18 cellular contexts compared by ENCODE assay signal in the genomic region with DNA sequence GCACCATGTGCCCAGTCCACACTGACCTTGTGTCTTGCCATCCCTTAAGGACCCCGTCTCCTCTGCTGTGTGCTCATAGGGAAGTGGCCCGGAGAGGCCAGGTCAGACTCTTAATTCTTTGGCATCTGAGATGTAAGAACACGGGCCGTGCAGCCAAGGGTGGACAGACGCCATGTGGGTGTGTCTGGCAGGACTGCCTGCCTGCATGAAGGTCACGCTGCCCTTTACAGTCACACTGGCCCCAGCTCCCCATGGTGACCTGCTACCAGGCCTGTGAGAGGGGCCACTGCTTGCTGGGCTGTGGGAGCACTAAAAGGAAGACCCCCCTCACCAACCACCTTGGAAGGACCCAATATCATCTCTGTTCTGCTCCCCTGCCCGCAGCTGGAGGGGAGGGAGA. TPM values are rescaled to one million over a fixed set of nuclear protein-coding genes. Genes with fewer than 3 reads are reported as not detected.
DNase-seq lines count a peak whose midpoint lies in the region; ATAC-seq and TF ChIP-seq lines count a peak whose summit lies in the region.
"Had no signal": no experiment of that assay in that cellular context is flagged by ENCODE, and none has a peak within 500 bp of the region (broad histone marks: within the 10 kb centered on the region; RNA-seq: fewer than 3 reads in every experiment).

No MANE protein-coding gene starts in this region.

- WGBS in prostate gland, result 25% methylated on average over 7 of the region's 7 CpGs

- CTCF ChIA-PET in MCF 10A (lab: Yijun Ruan, JAX), result interaction anchor here (0.6 kb wide), 1 partner anchor 371 kb away, joined by 4 read pairs; no protein-coding TSS in a partner anchor

- no peak overlapping the region for H3K4me3 ChIP-seq in breast epithelium
- no peak overlapping the region for H3K4me3 ChIP-seq in prostate gland

- H3K4me1 Mint-ChIP-seq in MCF 10A (ENCODE audit: insufficient read depth, unreplicated experiment) (peaks cover 10% of the 10 kb centered on the region), nephron progenitor cell (peaks cover 84% of the 10 kb centered on the region)
- H3K4me1 Mint-ChIP-seq: memory B cell had no signal

- H3K27me3 Mint-ChIP-seq in MCF 10A (ENCODE audit: insufficient read depth, unreplicated experiment) (peaks cover 10% of the 10 kb centered on the region), nephron progenitor cell (ENCODE audit: low read depth, poor library complexity) (peaks cover 16% of the 10 kb centered on the region)
- H3K27me3 Mint-ChIP-seq: activated naive CD8-positive, alpha-beta T cell treated with anti-CD3 and anti-CD28 coated beads, Interleukin-2, amount 50 U/mL, for 24 hours; memory B cell had no signal

- H3K36me3 Mint-ChIP-seq in MCF 10A (ENCODE audit: insufficient read depth, unreplicated experiment), result no peaks in the 10 kb centered on the region
- peaks cover under 1% of the 10 kb centered on the region for H3K36me3 Mint-ChIP-seq in nephron progenitor cell (ENCODE audit: low read depth)
- H3K36me3 Mint-ChIP-seq: memory B cell had no signal

- H3K9me3 ChIP-seq in breast epithelium (no peaks in the 10 kb centered on the region), prostate gland (no peaks in the 10 kb centered on the region)

- DNase-seq in breast epithelium (ENCODE audit: low spot score in 2 of 2) (no peak), MCF 10A (ENCODE audit: unreplicated experiment) (no peak), left ventricle myocardium superior (peak; percentile 90), prostate gland (ENCODE audit: low spot score) (peak; percentile 44), NCI-H146 treated with DMSO at 0.1 percent for 48 hours (lab: John Stamatoyannopoulos, UW; ENCODE audit: unreplicated experiment) (no peak), nephron progenitor cell (no peak), NCI-H524 treated with DMSO at 0.1 percent for 48 hours (lab: John Stamatoyannopoulos, UW) (no peak)
- DNase-seq: activated CD4-positive, CD25-positive, alpha-beta regulatory T cell; activated CD8-positive, alpha-beta memory T cell treated with anti-CD3 and anti-CD28 coated beads, Interleukin-2, amount 50 U/mL, for 48 hours; activated naive CD8-positive, alpha-beta T cell treated with anti-CD3 and anti-CD28 coated beads, Interleukin-2, amount 50 U/mL, for 24 hours; NCI-H1694; NCI-H510A; occipital lobe had no signal

- H3K36me3 ChIP-seq in breast epithelium (no peaks in the 10 kb centered on the region), prostate gland (no peaks in the 10 kb centered on the region)

- no peaks in the 10 kb centered on the region for H3K27me3 ChIP-seq in breast epithelium
- no peaks in the 10 kb centered on the region for H3K27me3 ChIP-seq in prostate gland (replicated peaks; ENCODE audit: insufficient read depth)

- POLR2A ChIA-PET in MCF 10A (lab: Yijun Ruan, JAX), result no interaction called here

- H3K4me1 ChIP-seq in breast epithelium (peaks cover 10 to 38% of the 10 kb centered on the region in 2 donors), prostate gland (replicated peaks) (peaks cover 63% of the 10 kb centered on the region)

- peak; percentile 52 for ATAC-seq in left ventricle myocardium superior
- ATAC-seq in GM21447 (IDR thresholded peaks at IDR 0.05; ENCODE audit: unreplicated experiment), result no peak
- ATAC-seq: activated naive CD8-positive, alpha-beta T cell treated with anti-CD3 and anti-CD28 coated beads, Interleukin-2, amount 50 U/mL, for 24 hours had no signal

- intact Hi-C loops in breast epithelium (cut with DNase I; ENCODE audit: low total_unique reads) (no loop called here), MCF 10A (cut with micrococcal nuclease) (no loop called here), left ventricle myocardium superior (cut with micrococcal nuclease) (no loop called here), prostate gland (cut with DNase I) (loop anchor here (5.0 kb wide), 1 partner anchor 193 kb away; no protein-coding TSS in a partner anchor)

- no peak for TF ChIP-seq POLR2A in breast epithelium (IDR thresholded peaks at IDR 0.05)
- no peak for TF ChIP-seq POLR2A in prostate gland (IDR thresholded peaks at IDR 0.05)

- H3K27ac Mint-ChIP-seq in MCF 10A (ENCODE audit: low read depth, unreplicated experiment) (no peak overlapping the region), nephron progenitor cell (no peak overlapping the region)
- H3K27ac Mint-ChIP-seq: memory B cell had no signal

- BruUV-seq in MCF 10A (replicated peaks; lab: Mats Ljungman, UMichigan), result no TSS peak

- peak overlapping the region; percentile 60 to 96 for H3K27ac ChIP-seq in breast epithelium
- H3K27ac ChIP-seq in prostate gland, result peak overlapping the region; percentile 89 to 90
- H3K27ac ChIP-seq: KMS-11 had no signal

- TF ChIP-seq CTCF in breast epithelium (IDR thresholded peaks at IDR 0.05), result no peak
- TF ChIP-seq CTCF in MCF 10A (IDR thresholded peaks at IDR 0.05; ENCODE audit: unreplicated experiment), result no peak
- TF ChIP-seq CTCF in prostate gland (IDR thresholded peaks at IDR 0.05), result no peak
- TF ChIP-seq CTCF in nephron progenitor cell (IDR thresholded peaks at IDR 0.05), result no peak

- H3K4me3 Mint-ChIP-seq in MCF 10A (ENCODE audit: unreplicated experiment), result no peak overlapping the region
- no peak overlapping the region for H3K4me3 Mint-ChIP-seq in nephron progenitor cell
- H3K4me3 Mint-ChIP-seq: activated naive CD8-positive, alpha-beta T cell treated with anti-CD3 and anti-CD28 coated beads, Interleukin-2, amount 50 U/mL, for 24 hours; memory B cell had no signal

- H3K9me3 Mint-ChIP-seq in MCF 10A (ENCODE audit: unreplicated experiment) (no peaks in the 10 kb centered on the region), nephron progenitor cell (no peaks in the 10 kb centered on the region)
- H3K9me3 Mint-ChIP-seq: activated naive CD8-positive, alpha-beta T cell treated with anti-CD3 and anti-CD28 coated beads, Interleukin-2, amount 50 U/mL, for 24 hours; memory B cell had no signal

RNA-seq across cellular contexts. Expression of a gene that starts 17.7 kb away (rescaled TPM):
- total RNA-seq in breast epithelium (100 to 1,000 TPM; 109 to 151 (median 117) TPM), MCF 10A (2022) (1.4 and 1.5 TPM in 2 replicates), left ventricle myocardium superior (79.6 TPM), prostate gland (100 to 1,000 TPM; 171 to 178 TPM)

RNA-seq across cellular contexts. Expression of a gene that starts 43.5 kb away (rescaled TPM):
- not detected for total RNA-seq in breast epithelium
- not detected in 2 replicates for total RNA-seq in MCF 10A (2022)
- not detected for total RNA-seq in left ventricle myocardium superior
- total RNA-seq in prostate gland, result not detected
- total RNA-seq: fibroblast of lung, H4, occipital lobe had no signal

Comparison
In these comparisons a context has a peak if more than half of its experiments do, and no peak if none do; other contexts are left out.
1. RNA of a gene that starts 17.7 kb away (total RNA-seq): 171 to 178 TPM in prostate gland, 109 to 151 TPM in breast epithelium and 79.6 TPM in left ventricle myocardium superior (single experiment); 1.4 to 1.5 TPM in MCF 10A; every median in the first group is over 10 times any median in the second.
2. DNase-seq: peak in left ventricle myocardium superior (single experiment) and prostate gland (single experiment); none in breast epithelium (0 of 2), MCF 10A (single experiment), NCI-H146 treated with DMSO at 0.1 percent for 48 hours (single experiment), nephron progenitor cell (single experiment) and NCI-H524 treated with DMSO at 0.1 percent for 48 hours (single experiment).